ENCODE assay signal across 23 cellular contexts in the genomic region with DNA sequence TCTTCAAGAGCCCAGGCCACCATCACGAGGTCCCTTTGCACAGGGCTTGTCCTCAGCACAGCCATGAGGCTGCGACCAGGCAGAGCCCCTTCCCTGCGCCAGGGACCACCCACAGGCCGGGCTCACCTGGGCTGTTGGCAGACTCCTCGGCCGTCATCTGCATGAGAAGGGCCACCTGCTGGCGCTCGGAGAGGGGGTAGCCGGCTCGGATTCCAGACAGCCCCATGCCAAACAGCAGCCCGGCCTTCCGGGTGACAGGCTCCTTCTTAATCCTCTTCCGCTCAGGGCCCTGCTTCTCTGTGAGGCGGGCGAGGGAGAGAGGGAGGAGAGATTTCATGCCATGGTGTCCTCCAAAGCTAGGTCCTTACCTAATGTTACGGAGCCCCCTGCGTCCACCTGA.
DNase-seq lines count a peak whose midpoint lies in the region; ATAC-seq lines count a peak whose summit lies in the region.
"Had no signal": no experiment of that assay in that cellular context is flagged by ENCODE, and none has a peak within 500 bp of the region (broad histone marks: within the 10 kb centered on the region; RNA-seq: fewer than 3 reads in every experiment).

No MANE protein-coding gene starts in this region.

- no peaks in the 10 kb centered on the region for H3K9me3 Mint-ChIP-seq in activated T-helper 1 cell treated with anti-CD3 and anti-CD28 coated beads, Interleukin-12 subunit alpha, Interleukin-12 subunit beta, Interleukin-2, Interleukin-4 antibody, amounts not matched to agents 30 ng/mL and 10 ng/mL and 1 ng/mL, durations not matched to agents 14 hours and 24 hours and 36 hours
- no peaks in the 10 kb centered on the region for H3K9me3 Mint-ChIP-seq in stimulated activated effector memory CD8-positive, alpha-beta T cell treated with anti-CD3 and anti-CD28 coated beads, Interleukin-12 subunit alpha, Interleukin-12 subunit beta, amount 100 ng/mL, for 72 hours
- H3K9me3 Mint-ChIP-seq: memory B cell, natural killer cell had no signal

- H3K27me3 ChIP-seq in BLaER1 (no peaks in the 10 kb centered on the region), iPS-18a (ENCODE audit: control insufficient read depth, insufficient read depth, low read length) (no peaks in the 10 kb centered on the region)
- H3K27me3 ChIP-seq: breast epithelium, gastroesophageal sphincter, SJCRH30, suprapubic skin had no signal

- peaks cover 100% of the 10 kb centered on the region for H4K20me1 ChIP-seq in BLaER1

- H3K36me3 ChIP-seq in BLaER1, result peaks cover 81% of the 10 kb centered on the region
- peaks cover 26% of the 10 kb centered on the region for H3K36me3 ChIP-seq in iPS-18a (ENCODE audit: control insufficient read depth, low read depth, low read length)
- H3K36me3 ChIP-seq: breast epithelium had no signal

- intact Hi-C loops in activated T-helper 1 cell treated with anti-CD3 and anti-CD28 coated beads, Interleukin-12 subunit alpha, Interleukin-12 subunit beta, Interleukin-2, Interleukin-4 antibody, amounts not matched to agents 30 ng/mL and 10 ng/mL and 1 ng/mL, durations not matched to agents 14 hours and 24 hours and 36 hours (cut with micrococcal nuclease), result no loop called here

- peak overlapping the region; percentile 52 for H3K27ac Mint-ChIP-seq in activated T-helper 1 cell treated with anti-CD3 and anti-CD28 coated beads, Interleukin-12 subunit alpha, Interleukin-12 subunit beta, Interleukin-2, Interleukin-4 antibody, amounts not matched to agents 30 ng/mL and 10 ng/mL and 1 ng/mL, durations not matched to agents 14 hours and 24 hours and 36 hours
- H3K27ac Mint-ChIP-seq in stimulated activated effector memory CD8-positive, alpha-beta T cell treated with anti-CD3 and anti-CD28 coated beads, Interleukin-12 subunit alpha, Interleukin-12 subunit beta, amount 100 ng/mL, for 72 hours, result no peak overlapping the region
- H3K27ac Mint-ChIP-seq: B cell, memory B cell had no signal

- H3K27me3 Mint-ChIP-seq in activated T-helper 1 cell treated with anti-CD3 and anti-CD28 coated beads, Interleukin-12 subunit alpha, Interleukin-12 subunit beta, Interleukin-2, Interleukin-4 antibody, amounts not matched to agents 30 ng/mL and 10 ng/mL and 1 ng/mL, durations not matched to agents 14 hours and 24 hours and 36 hours (ENCODE audit: insufficient read depth), result no peaks in the 10 kb centered on the region
- H3K27me3 Mint-ChIP-seq: activated naive CD8-positive, alpha-beta T cell; B cell; memory B cell had no signal

- no peak overlapping the region for H3K4me3 ChIP-seq in BLaER1
- peak overlapping the region; percentile 16 for H3K4me3 ChIP-seq in iPS-18a (ENCODE audit: low read length)
- H3K4me3 ChIP-seq: breast epithelium, gastroesophageal sphincter, HAP-1, SJCRH30, suprapubic skin had no signal

- H3K27ac ChIP-seq in BLaER1 (peak overlapping the region; percentile 57), iPS-18a (ENCODE audit: low read length) (peak overlapping the region; percentile 78)
- H3K27ac ChIP-seq: breast epithelium, SJCRH30, suprapubic skin had no signal

- DNase-seq in ELF-1 (ENCODE audit: low read depth, low spot score) (peak; percentile 93), NCI-H82 (lab: John Stamatoyannopoulos, UW) (no peak)
- DNase-seq in activated T-helper 1 cell treated with anti-CD3 and anti-CD28 coated beads, Interleukin-12 subunit alpha, Interleukin-12 subunit beta, Interleukin-2, Interleukin-4 antibody, amounts not matched to agents 30 ng/mL and 10 ng/mL and 1 ng/mL, durations not matched to agents 14 hours and 24 hours and 36 hours (ENCODE audit: low spot score), result no peak
- no peak for DNase-seq in stimulated activated effector memory CD8-positive, alpha-beta T cell treated with anti-CD3 and anti-CD28 coated beads, Interleukin-12 subunit alpha, Interleukin-12 subunit beta, amount 100 ng/mL, for 72 hours (ENCODE audit: low spot score in 2 of 2)
- DNase-seq: activated CD8-positive, alpha-beta memory T cell treated with anti-CD3 and anti-CD28 coated beads, Interleukin-2, amount 50 U/mL, for 48 hours; dermis blood vessel endothelial cell; islet precursor cell; natural killer cell; NCI-H1048; NCI-H2081 treated with DMSO at 0.1 percent for 48 hours; SJCRH30; stimulated activated CD8-positive, alpha-beta memory T cell treated with anti-CD3 and anti-CD28 coated beads, Interleukin-4, amount 100 ng/mL, for 48 hours; T1000 had no signal

- no peaks in the 10 kb centered on the region for H3K4me1 Mint-ChIP-seq in activated T-helper 1 cell treated with anti-CD3 and anti-CD28 coated beads, Interleukin-12 subunit alpha, Interleukin-12 subunit beta, Interleukin-2, Interleukin-4 antibody, amounts not matched to agents 30 ng/mL and 10 ng/mL and 1 ng/mL, durations not matched to agents 14 hours and 24 hours and 36 hours (ENCODE audit: low read depth)
- peaks cover 17% of the 10 kb centered on the region for H3K4me1 Mint-ChIP-seq in stimulated activated effector memory CD8-positive, alpha-beta T cell treated with anti-CD3 and anti-CD28 coated beads, Interleukin-12 subunit alpha, Interleukin-12 subunit beta, amount 100 ng/mL, for 72 hours

- H3K36me3 Mint-ChIP-seq in activated T-helper 1 cell treated with anti-CD3 and anti-CD28 coated beads, Interleukin-12 subunit alpha, Interleukin-12 subunit beta, Interleukin-2, Interleukin-4 antibody, amounts not matched to agents 30 ng/mL and 10 ng/mL and 1 ng/mL, durations not matched to agents 14 hours and 24 hours and 36 hours (ENCODE audit: low read depth), result peaks cover 11% of the 10 kb centered on the region
- H3K36me3 Mint-ChIP-seq in stimulated activated effector memory CD8-positive, alpha-beta T cell treated with anti-CD3 and anti-CD28 coated beads, Interleukin-12 subunit alpha, Interleukin-12 subunit beta, amount 100 ng/mL, for 72 hours, result peaks cover 43% of the 10 kb centered on the region
- H3K36me3 Mint-ChIP-seq: activated naive CD8-positive, alpha-beta T cell; natural killer cell had no signal

- H3K4me3 Mint-ChIP-seq in activated T-helper 1 cell treated with anti-CD3 and anti-CD28 coated beads, Interleukin-12 subunit alpha, Interleukin-12 subunit beta, Interleukin-2, Interleukin-4 antibody, amounts not matched to agents 30 ng/mL and 10 ng/mL and 1 ng/mL, durations not matched to agents 14 hours and 24 hours and 36 hours, result no peak overlapping the region
- no peak overlapping the region for H3K4me3 Mint-ChIP-seq in stimulated activated effector memory CD8-positive, alpha-beta T cell treated with anti-CD3 and anti-CD28 coated beads, Interleukin-12 subunit alpha, Interleukin-12 subunit beta, amount 100 ng/mL, for 72 hours
- H3K4me3 Mint-ChIP-seq: activated naive CD8-positive, alpha-beta T cell; B cell; memory B cell; natural killer cell had no signal

- H3K4me2 ChIP-seq in BLaER1, result peak overlapping the region; percentile 80

- no peak for ATAC-seq in GM19455 (IDR thresholded peaks at IDR 0.05; ENCODE audit: unreplicated experiment)
- ATAC-seq in stimulated activated effector memory CD8-positive, alpha-beta T cell treated with anti-CD3 and anti-CD28 coated beads, Interleukin-12 subunit alpha, Interleukin-12 subunit beta, amount 100 ng/mL, for 72 hours, result no peak
- ATAC-seq: gastroesophageal sphincter, natural killer cell had no signal

- H3K4me1 ChIP-seq in BLaER1 (peaks cover 71% of the 10 kb centered on the region), iPS-18a (ENCODE audit: control insufficient read depth, low read depth, low read length) (peaks cover 48% of the 10 kb centered on the region)
- H3K4me1 ChIP-seq: HAP-1, SJCRH30 had no signal

- H3K9ac ChIP-seq in BLaER1 (peak overlapping the region; percentile 18; the same call in 1 of the 2 replicates), iPS-18a (ENCODE audit: low read length) (peak overlapping the region; percentile 37)

- H3K9me3 ChIP-seq in BLaER1, result no peaks in the 10 kb centered on the region
- no peaks in the 10 kb centered on the region for H3K9me3 ChIP-seq in iPS-18a (ENCODE audit: control insufficient read depth, low read depth, low read length)
- H3K9me3 ChIP-seq: breast epithelium, gastroesophageal sphincter, HAP-1, SJCRH30, suprapubic skin had no signal
